Comparison of ENCODE assay signal across 17 cellular contexts in the genomic region with DNA sequence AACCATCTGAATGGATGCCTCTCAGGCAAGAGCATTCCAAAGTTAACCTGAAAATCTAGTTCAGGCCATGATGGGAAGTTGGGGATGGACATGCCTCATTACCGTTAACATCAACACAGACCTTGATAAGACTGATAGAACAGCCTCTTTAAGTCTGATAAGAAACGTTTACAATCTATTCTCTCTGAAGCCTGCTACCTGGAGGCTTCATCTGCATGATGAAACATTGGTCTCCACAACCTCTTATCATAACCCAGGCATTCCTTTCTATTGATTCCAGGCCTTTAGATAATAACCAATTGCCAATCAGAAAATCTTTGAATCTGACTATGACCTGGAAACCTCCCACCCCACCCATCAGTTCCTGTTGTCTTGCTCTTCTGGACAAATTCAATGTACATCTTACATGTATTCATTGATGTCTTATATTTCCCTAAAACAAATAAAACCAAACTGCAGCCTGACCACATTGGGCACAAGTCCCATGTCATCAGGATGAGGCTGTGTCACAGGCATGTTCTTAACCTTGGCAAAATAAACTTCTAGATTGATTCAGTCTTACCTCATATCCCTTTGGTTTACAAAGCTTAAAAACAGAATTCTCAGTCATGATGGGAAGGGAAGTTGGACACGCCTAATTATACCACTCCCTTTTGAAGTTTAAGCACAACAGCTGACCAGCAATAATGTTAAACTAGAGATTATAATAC.
A peak's percentile ranks its signal among the peaks of the same experiment; 100 is the strongest.
DNase-seq lines count a peak whose midpoint lies in the region; ATAC-seq and TF ChIP-seq lines count a peak whose summit lies in the region.
"Had no signal": no experiment of that assay in that cellular context is flagged by ENCODE, and none has a peak within 500 bp of the region (broad histone marks: within the 10 kb centered on the region; RNA-seq: fewer than 3 reads in every experiment).

No MANE protein-coding gene starts in this region.

- H3K36me3 ChIP-seq in IMR-90 (ENCODE audit: control insufficient read depth, insufficient read depth, low read length) = no peaks in the 10 kb centered on the region

- no peak overlapping the region for H3K4ac ChIP-seq in IMR-90 (ENCODE audit: low read depth, low read length)

- H4K5ac ChIP-seq in IMR-90 (ENCODE audit: low read depth, low read length) = no peak overlapping the region

- H4K20me1 ChIP-seq in IMR-90 (ENCODE audit: insufficient read depth, low read length) = no peaks in the 10 kb centered on the region

- no peak overlapping the region for H3K23ac ChIP-seq in IMR-90 (ENCODE audit: low read depth, low read length)

- no peaks in the 10 kb centered on the region for H3K27me3 ChIP-seq in IMR-90 (ENCODE audit: control insufficient read depth, insufficient read depth, low read length)

- no peaks in the 10 kb centered on the region for H3K9me1 ChIP-seq in IMR-90 (ENCODE audit: insufficient read depth, low read length)

- H2AK9ac ChIP-seq in IMR-90 (replicated peaks; ENCODE audit: low read depth, low read length, poor library complexity) = no peak overlapping the region

- no peak overlapping the region for H2BK5ac ChIP-seq in IMR-90 (ENCODE audit: low read depth, low read length, poor library complexity, severe bottlenecking)

- H4K8ac ChIP-seq in IMR-90 (ENCODE audit: low read depth in 2 of 2, low read length in 2 of 2) = no peak overlapping the region

- no peaks in the 10 kb centered on the region for H3K79me1 ChIP-seq in IMR-90 (ENCODE audit: low read depth in 1 of 2, low read length in 2 of 2)

- H3K4me2 ChIP-seq in IMR-90 (ENCODE audit: low read depth, low read length) = no peak overlapping the region

- no peak for TF ChIP-seq CTCF in IMR-90 (conservative IDR thresholded peaks at IDR 0.05; ENCODE audit: low read depth, low read length)
- TF ChIP-seq CTCF in astrocyte of the spinal cord (IDR thresholded peaks at IDR 0.05; ENCODE audit: low read depth, low read length) = no peak
- TF ChIP-seq CTCF in foreskin fibroblast (IDR thresholded peaks at IDR 0.05; ENCODE audit: low read depth, low read length) = no peak

- no peak overlapping the region for H3K9ac ChIP-seq in IMR-90 (ENCODE audit: low read depth, low read length)
- H3K9ac ChIP-seq: GM23248 had no signal

- ATAC-seq in IMR-90 (ENCODE audit: low read depth) = no peak

- H3K27ac ChIP-seq in IMR-90 (ENCODE audit: insufficient read depth, low read length) = no peak overlapping the region
- H3K27ac ChIP-seq: GM23248 had no signal

- TF ChIP-seq POLR2A in IMR-90 (IDR thresholded peaks at IDR 0.05; ENCODE audit: low read depth, low read length) = no peak

- CTCF ChIA-PET in IMR-90 (lab: Yijun Ruan, JAX) = no interaction called here

- no peak overlapping the region for H2AK5ac ChIP-seq in IMR-90 (ENCODE audit: low read depth, low read length)

- BruUV-seq in IMR-90 (replicated peaks; lab: Mats Ljungman, UMichigan) = no TSS peak

- dilution Hi-C loops in IMR-90 (cut with HindIII; ENCODE audit: low sequenced_read_pairs, unreplicated experiment) = no loop called here

- intact Hi-C loops in IMR-90 (cut with micrococcal nuclease) = no loop called here
- intact Hi-C loops in cardiac septum (cut with DNase I) = no loop called here

- H3K56ac ChIP-seq in IMR-90 (ENCODE audit: extremely low read depth, insufficient read depth, low read length) = no peak overlapping the region

- no peak overlapping the region for H2BK20ac ChIP-seq in IMR-90 (ENCODE audit: low read depth, low read length)

- H3K4me1 ChIP-seq in IMR-90 (ENCODE audit: control insufficient read depth, insufficient read depth, low read length) = no peaks in the 10 kb centered on the region

- H2AFZ ChIP-seq in IMR-90 (replicated peaks; ENCODE audit: low read length, poor library complexity) = no peak overlapping the region
- H2AFZ ChIP-seq: GM23248 had no signal

- in situ Hi-C loops in IMR-90 (cut with MboI; ENCODE audit: low sequenced_read_pairs) = no loop called here
- in situ Hi-C loops in astrocyte of the spinal cord (cut with HindIII; ENCODE audit: low sequenced_read_pairs) = no loop called here

- no peak overlapping the region for H3K18ac ChIP-seq in IMR-90 (ENCODE audit: low read depth, low read length)

- peaks cover 2% of the 10 kb centered on the region; the same call in 1 of the 2 replicates for H3K9me3 ChIP-seq in IMR-90 (ENCODE audit: control insufficient read depth, insufficient read depth, low read length)

- POLR2A ChIA-PET in IMR-90 (lab: Charles Lee; ENCODE audit: unreplicated experiment) = no interaction called here

- peak; percentile 6 for DNase-seq in AG08396 (ENCODE audit: low spot score)
- DNase-seq in IMR-90 = peak; percentile 4
- peak; percentile 52 for DNase-seq in astrocyte of the spinal cord (ENCODE audit: low read depth, low spot score)
- peak; percentile 26 to 68 for DNase-seq in foreskin fibroblast
- no peak for DNase-seq in UCSD-AML1 (lab: John Stamatoyannopoulos, UW; ENCODE audit: unreplicated experiment)
- no peak for DNase-seq in cardiac septum (ENCODE audit: low spot score)
- DNase-seq in activated T-cell treated with anti-CD3 and anti-CD28 coated beads, Interleukin-2, amount 50 U/mL, for 48 hours = no peak
- no peak for DNase-seq in T-helper 2 cell
- DNase-seq: AML-193, DMS53, GDM1, GM23248, NCI-H1436, NCI-H2081, NCI-H2227 treated with DMSO at 0.1 percent for 48 hours, NCI-H526 treated with DMSO at 0.1 percent for 48 hours, RPMI8226 had no signal

- WGBS in IMR-90 (ENCODE audit: extremely low coverage in 2 of 2, insufficient read length in 1 of 2), 2 experiments = no CpG with 5 or more reads among the region's 3 CpGs

- H2BK15ac ChIP-seq in IMR-90 (ENCODE audit: low read depth, low read length) = no peak overlapping the region

- H3K4me3 ChIP-seq in IMR-90 (ENCODE audit: insufficient read depth, low read depth, low read length) (no peak overlapping the region), astrocyte of the spinal cord (ENCODE audit: low read depth, low read length) (no peak overlapping the region), foreskin fibroblast (ENCODE audit: low read depth in 1 of 2, low read length in 2 of 2) (no peak overlapping the region)
- H3K4me3 ChIP-seq: GM23248 had no signal

- H2BK120ac ChIP-seq in IMR-90 (ENCODE audit: low read depth, low read length) = no peak overlapping the region

- no peak for TF ChIP-seq RAD21 in IMR-90 (IDR thresholded peaks at IDR 0.05; ENCODE audit: low read length)

- H4K91ac ChIP-seq in IMR-90 (ENCODE audit: insufficient read depth, low read depth, low read length) = no peak overlapping the region

- no peak overlapping the region for H3K14ac ChIP-seq in IMR-90 (replicated peaks; ENCODE audit: low read depth, low read length)

TF ChIP-seq in IMR-90, 13 proteins besides CTCF, POLR2A, EP300 and RAD21:
- TF ChIP-seq MAZ (IDR thresholded peaks at IDR 0.05; ENCODE audit: borderline replicate concordance, low read depth, low read length) (no peak), CEBPB (IDR thresholded peaks at IDR 0.05; ENCODE audit: low read depth, low read length) (no peak), BHLHE40 (IDR thresholded peaks at IDR 0.05; ENCODE audit: low read depth, low read length) (no peak), SMC3 (IDR thresholded peaks at IDR 0.05; ENCODE audit: low read depth, low read length) (no peak), NFE2L2 (IDR thresholded peaks at IDR 0.05; ENCODE audit: low read depth, low read length) (no peak), FOS (IDR thresholded peaks at IDR 0.05; ENCODE audit: low read depth, low read length) (no peak), RCOR1 (IDR thresholded peaks at IDR 0.05; ENCODE audit: insufficient replicate concordance, low read length) (no peak)
- TF ChIP-seq, protein P1, sequence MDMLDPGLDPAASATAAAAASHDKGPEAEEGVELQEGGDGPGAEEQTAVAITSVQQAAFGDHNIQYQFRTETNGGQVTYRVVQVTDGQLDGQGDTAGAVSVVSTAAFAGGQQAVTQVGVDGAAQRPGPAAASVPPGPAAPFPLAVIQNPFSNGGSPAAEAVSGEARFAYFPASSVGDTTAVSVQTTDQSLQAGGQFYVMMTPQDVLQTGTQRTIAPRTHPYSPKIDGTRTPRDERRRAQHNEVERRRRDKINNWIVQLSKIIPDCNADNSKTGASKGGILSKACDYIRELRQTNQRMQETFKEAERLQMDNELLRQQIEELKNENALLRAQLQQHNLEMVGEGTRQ (IDR thresholded peaks at IDR 0.05; ENCODE audit: low read depth, low read length) = no peak

Comparison
In these comparisons a context has a peak if more than half of its experiments do, and no peak if none do; other contexts are left out.
1. DNase-seq: peak in AG08396 (single experiment), IMR-90 (single experiment), astrocyte of the spinal cord (single experiment) and foreskin fibroblast (2 of 2); none in UCSD-AML1 (single experiment), cardiac septum (single experiment), activated T-cell treated with anti-CD3 and anti-CD28 coated beads, Interleukin-2, amount 50 U/mL, for 48 hours (0 of 2) and T-helper 2 cell (0 of 5).